Comparison of ENCODE assay signal across 1 cellular context in the genomic region with DNA sequence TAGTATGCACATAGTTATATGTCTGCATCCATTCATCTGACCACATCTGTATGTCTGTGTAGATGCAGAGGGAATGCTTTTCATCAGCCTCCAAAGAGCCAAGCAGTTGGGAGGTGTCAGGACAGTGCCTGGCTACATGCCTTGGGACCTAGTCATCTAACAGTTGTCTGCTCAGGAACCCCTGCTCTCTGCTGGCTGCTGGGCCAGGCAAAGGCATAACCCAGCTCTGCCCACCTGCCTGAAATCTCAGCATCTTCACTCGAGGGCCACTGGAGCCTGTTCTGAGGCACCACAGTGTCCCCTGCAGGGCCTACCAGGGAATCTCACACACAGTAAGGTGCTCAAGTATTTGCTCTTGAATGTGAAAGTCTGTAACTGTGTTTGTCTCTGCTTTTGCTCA.
TF ChIP-seq lines count a peak whose summit lies in the region.

No MANE protein-coding gene starts in this region.

TF ChIP-seq in HepG2, 621 proteins besides CTCF, POLR2A, EP300 and RAD21 (continues in another document):
- TF ChIP-seq MTA1 (CRISPR knock-in tag; IDR thresholded peaks at IDR 0.05; ENCODE audit: borderline replicate concordance) = no peak
- no peak for TF ChIP-seq SALL2 (CRISPR knock-in tag; IDR thresholded peaks at IDR 0.05)
- TF ChIP-seq ZNF761 (CRISPR knock-in tag; conservative IDR thresholded peaks at IDR 0.05) = no peak
- TF ChIP-seq BCL6 (CRISPR knock-in tag; IDR thresholded peaks at IDR 0.05) = no peak
- no peak for TF ChIP-seq MLLT10 (CRISPR knock-in tag; IDR thresholded peaks at IDR 0.05)
- no peak for TF ChIP-seq ZBTB1 (CRISPR knock-in tag; IDR thresholded peaks at IDR 0.05; ENCODE audit: borderline replicate concordance)
- no peak for TF ChIP-seq CAMTA2 (CRISPR knock-in tag; IDR thresholded peaks at IDR 0.05; ENCODE audit: borderline replicate concordance)
- TF ChIP-seq RARG (CRISPR knock-in tag; IDR thresholded peaks at IDR 0.05; ENCODE audit: low read depth) = no peak
- TF ChIP-seq, protein P1, sequence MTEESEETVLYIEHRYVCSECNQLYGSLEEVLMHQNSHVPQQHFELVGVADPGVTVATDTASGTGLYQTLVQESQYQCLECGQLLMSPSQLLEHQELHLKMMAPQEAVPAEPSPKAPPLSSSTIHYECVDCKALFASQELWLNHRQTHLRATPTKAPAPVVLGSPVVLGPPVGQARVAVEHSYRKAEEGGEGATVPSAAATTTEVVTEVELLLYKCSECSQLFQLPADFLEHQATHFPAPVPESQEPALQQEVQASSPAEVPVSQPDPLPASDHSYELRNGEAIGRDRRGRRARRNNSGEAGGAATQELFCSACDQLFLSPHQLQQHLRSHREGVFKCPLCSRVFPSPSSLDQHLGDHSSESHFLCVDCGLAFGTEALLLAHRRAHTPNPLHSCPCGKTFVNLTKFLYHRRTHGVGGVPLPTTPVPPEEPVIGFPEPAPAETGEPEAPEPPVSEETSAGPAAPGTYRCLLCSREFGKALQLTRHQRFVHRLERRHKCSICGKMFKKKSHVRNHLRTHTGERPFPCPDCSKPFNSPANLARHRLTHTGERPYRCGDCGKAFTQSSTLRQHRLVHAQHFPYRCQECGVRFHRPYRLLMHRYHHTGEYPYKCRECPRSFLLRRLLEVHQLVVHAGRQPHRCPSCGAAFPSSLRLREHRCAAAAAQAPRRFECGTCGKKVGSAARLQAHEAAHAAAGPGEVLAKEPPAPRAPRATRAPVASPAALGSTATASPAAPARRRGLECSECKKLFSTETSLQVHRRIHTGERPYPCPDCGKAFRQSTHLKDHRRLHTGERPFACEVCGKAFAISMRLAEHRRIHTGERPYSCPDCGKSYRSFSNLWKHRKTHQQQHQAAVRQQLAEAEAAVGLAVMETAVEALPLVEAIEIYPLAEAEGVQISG (CRISPR knock-in tag; IDR thresholded peaks at IDR 0.05) = no peak
- TF ChIP-seq MED1 (CRISPR knock-in tag; IDR thresholded peaks at IDR 0.05) = no peak
- TF ChIP-seq, protein P2, sequence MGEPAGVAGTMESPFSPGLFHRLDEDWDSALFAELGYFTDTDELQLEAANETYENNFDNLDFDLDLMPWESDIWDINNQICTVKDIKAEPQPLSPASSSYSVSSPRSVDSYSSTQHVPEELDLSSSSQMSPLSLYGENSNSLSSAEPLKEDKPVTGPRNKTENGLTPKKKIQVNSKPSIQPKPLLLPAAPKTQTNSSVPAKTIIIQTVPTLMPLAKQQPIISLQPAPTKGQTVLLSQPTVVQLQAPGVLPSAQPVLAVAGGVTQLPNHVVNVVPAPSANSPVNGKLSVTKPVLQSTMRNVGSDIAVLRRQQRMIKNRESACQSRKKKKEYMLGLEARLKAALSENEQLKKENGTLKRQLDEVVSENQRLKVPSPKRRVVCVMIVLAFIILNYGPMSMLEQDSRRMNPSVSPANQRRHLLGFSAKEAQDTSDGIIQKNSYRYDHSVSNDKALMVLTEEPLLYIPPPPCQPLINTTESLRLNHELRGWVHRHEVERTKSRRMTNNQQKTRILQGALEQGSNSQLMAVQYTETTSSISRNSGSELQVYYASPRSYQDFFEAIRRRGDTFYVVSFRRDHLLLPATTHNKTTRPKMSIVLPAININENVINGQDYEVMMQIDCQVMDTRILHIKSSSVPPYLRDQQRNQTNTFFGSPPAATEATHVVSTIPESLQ (CRISPR knock-in tag; conservative IDR thresholded peaks at IDR 0.05) = no peak
- TF ChIP-seq, protein P3, sequence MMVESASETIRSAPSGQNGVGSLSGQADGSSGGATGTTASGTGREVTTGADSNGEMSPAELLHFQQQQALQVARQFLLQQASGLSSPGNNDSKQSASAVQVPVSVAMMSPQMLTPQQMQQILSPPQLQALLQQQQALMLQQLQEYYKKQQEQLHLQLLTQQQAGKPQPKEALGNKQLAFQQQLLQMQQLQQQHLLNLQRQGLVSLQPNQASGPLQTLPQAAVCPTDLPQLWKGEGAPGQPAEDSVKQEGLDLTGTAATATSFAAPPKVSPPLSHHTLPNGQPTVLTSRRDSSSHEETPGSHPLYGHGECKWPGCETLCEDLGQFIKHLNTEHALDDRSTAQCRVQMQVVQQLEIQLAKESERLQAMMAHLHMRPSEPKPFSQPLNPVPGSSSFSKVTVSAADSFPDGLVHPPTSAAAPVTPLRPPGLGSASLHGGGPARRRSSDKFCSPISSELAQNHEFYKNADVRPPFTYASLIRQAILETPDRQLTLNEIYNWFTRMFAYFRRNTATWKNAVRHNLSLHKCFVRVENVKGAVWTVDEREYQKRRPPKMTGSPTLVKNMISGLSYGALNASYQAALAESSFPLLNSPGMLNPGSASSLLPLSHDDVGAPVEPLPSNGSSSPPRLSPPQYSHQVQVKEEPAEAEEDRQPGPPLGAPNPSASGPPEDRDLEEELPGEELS (CRISPR knock-in tag; IDR thresholded peaks at IDR 0.05) = no peak
- no peak for TF ChIP-seq ZNF296 (CRISPR knock-in tag; conservative IDR thresholded peaks at IDR 0.05)
- no peak for TF ChIP-seq FLYWCH1 (CRISPR knock-in tag; IDR thresholded peaks at IDR 0.05)
- TF ChIP-seq ZIK1 (CRISPR knock-in tag; IDR thresholded peaks at IDR 0.05; ENCODE audit: borderline replicate concordance, low read depth) = no peak
- TF ChIP-seq STAG1 (CRISPR knock-in tag; IDR thresholded peaks at IDR 0.05) = peak; percentile 81
- TF ChIP-seq ZNF552 (CRISPR knock-in tag; IDR thresholded peaks at IDR 0.05; ENCODE audit: borderline replicate concordance) = no peak
- peak; percentile 66 for TF ChIP-seq PHF21A (CRISPR knock-in tag; IDR thresholded peaks at IDR 0.05)
- TF ChIP-seq SMARCC2 (IDR thresholded peaks at IDR 0.05) = no peak
- peak; percentile 35 for TF ChIP-seq SKI (IDR thresholded peaks at IDR 0.05; ENCODE audit: partially characterized antibody)
- peak; percentile 38; the same call in 1 of the 2 replicates for TF ChIP-seq SMC3 (IDR thresholded peaks at IDR 0.05; ENCODE audit: low read length)
- no peak for TF ChIP-seq POLR2AphosphoS5 (IDR thresholded peaks at IDR 0.05; ENCODE audit: low read depth, low read length)
- no peak for TF ChIP-seq FOXJ3 (CRISPR knock-in tag; IDR thresholded peaks at IDR 0.05; ENCODE audit: borderline replicate concordance)
- TF ChIP-seq PHF8 (CRISPR knock-in tag; IDR thresholded peaks at IDR 0.05) = no peak
- TF ChIP-seq, protein P4, sequence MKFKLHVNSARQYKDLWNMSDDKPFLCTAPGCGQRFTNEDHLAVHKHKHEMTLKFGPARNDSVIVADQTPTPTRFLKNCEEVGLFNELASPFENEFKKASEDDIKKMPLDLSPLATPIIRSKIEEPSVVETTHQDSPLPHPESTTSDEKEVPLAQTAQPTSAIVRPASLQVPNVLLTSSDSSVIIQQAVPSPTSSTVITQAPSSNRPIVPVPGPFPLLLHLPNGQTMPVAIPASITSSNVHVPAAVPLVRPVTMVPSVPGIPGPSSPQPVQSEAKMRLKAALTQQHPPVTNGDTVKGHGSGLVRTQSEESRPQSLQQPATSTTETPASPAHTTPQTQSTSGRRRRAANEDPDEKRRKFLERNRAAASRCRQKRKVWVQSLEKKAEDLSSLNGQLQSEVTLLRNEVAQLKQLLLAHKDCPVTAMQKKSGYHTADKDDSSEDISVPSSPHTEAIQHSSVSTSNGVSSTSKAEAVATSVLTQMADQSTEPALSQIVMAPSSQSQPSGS (CRISPR knock-in tag; IDR thresholded peaks at IDR 0.05) = no peak
- TF ChIP-seq, protein P5, sequence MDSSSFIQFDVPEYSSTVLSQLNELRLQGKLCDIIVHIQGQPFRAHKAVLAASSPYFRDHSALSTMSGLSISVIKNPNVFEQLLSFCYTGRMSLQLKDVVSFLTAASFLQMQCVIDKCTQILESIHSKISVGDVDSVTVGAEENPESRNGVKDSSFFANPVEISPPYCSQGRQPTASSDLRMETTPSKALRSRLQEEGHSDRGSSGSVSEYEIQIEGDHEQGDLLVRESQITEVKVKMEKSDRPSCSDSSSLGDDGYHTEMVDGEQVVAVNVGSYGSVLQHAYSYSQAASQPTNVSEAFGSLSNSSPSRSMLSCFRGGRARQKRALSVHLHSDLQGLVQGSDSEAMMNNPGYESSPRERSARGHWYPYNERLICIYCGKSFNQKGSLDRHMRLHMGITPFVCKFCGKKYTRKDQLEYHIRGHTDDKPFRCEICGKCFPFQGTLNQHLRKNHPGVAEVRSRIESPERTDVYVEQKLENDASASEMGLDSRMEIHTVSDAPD (CRISPR knock-in tag; IDR thresholded peaks at IDR 0.05) = no peak
- no peak for TF ChIP-seq ZFP82 (CRISPR knock-in tag; IDR thresholded peaks at IDR 0.05; ENCODE audit: borderline replicate concordance)
- peak; percentile 100 for TF ChIP-seq GFI1 (CRISPR knock-in tag; IDR thresholded peaks at IDR 0.05; ENCODE audit: borderline replicate concordance)
- TF ChIP-seq AKAP8 (CRISPR knock-in tag; IDR thresholded peaks at IDR 0.05) = no peak
- TF ChIP-seq, protein P6, sequence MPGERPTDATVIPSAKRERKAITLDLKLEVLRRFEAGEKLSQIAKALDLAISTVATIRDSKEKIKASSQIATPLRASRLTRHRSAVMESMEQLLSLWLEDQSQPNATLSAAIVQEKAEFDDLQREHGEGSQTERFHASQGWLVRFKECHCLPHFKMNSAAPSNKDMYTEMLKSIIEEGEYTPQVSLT (CRISPR knock-in tag; IDR thresholded peaks at IDR 0.05; ENCODE audit: borderline replicate concordance, low read depth) = no peak
- no peak for TF ChIP-seq ARNT2 (CRISPR knock-in tag; IDR thresholded peaks at IDR 0.05; ENCODE audit: low read depth)
- TF ChIP-seq, protein P7, sequence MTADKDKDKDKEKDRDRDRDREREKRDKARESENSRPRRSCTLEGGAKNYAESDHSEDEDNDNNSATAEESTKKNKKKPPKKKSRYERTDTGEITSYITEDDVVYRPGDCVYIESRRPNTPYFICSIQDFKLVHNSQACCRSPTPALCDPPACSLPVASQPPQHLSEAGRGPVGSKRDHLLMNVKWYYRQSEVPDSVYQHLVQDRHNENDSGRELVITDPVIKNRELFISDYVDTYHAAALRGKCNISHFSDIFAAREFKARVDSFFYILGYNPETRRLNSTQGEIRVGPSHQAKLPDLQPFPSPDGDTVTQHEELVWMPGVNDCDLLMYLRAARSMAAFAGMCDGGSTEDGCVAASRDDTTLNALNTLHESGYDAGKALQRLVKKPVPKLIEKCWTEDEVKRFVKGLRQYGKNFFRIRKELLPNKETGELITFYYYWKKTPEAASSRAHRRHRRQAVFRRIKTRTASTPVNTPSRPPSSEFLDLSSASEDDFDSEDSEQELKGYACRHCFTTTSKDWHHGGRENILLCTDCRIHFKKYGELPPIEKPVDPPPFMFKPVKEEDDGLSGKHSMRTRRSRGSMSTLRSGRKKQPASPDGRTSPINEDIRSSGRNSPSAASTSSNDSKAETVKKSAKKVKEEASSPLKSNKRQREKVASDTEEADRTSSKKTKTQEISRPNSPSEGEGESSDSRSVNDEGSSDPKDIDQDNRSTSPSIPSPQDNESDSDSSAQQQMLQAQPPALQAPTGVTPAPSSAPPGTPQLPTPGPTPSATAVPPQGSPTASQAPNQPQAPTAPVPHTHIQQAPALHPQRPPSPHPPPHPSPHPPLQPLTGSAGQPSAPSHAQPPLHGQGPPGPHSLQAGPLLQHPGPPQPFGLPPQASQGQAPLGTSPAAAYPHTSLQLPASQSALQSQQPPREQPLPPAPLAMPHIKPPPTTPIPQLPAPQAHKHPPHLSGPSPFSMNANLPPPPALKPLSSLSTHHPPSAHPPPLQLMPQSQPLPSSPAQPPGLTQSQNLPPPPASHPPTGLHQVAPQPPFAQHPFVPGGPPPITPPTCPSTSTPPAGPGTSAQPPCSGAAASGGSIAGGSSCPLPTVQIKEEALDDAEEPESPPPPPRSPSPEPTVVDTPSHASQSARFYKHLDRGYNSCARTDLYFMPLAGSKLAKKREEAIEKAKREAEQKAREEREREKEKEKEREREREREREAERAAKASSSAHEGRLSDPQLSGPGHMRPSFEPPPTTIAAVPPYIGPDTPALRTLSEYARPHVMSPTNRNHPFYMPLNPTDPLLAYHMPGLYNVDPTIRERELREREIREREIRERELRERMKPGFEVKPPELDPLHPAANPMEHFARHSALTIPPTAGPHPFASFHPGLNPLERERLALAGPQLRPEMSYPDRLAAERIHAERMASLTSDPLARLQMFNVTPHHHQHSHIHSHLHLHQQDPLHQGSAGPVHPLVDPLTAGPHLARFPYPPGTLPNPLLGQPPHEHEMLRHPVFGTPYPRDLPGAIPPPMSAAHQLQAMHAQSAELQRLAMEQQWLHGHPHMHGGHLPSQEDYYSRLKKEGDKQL (CRISPR knock-in tag; IDR thresholded peaks at IDR 0.05; ENCODE audit: low read depth) = no peak
- TF ChIP-seq HNRNPL (IDR thresholded peaks at IDR 0.05; ENCODE audit: low read depth, low read length) = no peak
- TF ChIP-seq EEA1 (CRISPR knock-in tag; IDR thresholded peaks at IDR 0.05; ENCODE audit: borderline replicate concordance) = no peak
- TF ChIP-seq, protein P8, sequence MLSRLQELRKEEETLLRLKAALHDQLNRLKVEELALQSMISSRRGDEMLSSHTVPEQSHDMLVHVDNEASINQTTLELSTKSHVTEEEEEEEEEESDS (CRISPR knock-in tag; IDR thresholded peaks at IDR 0.05; ENCODE audit: borderline replicate concordance) = no peak
- TF ChIP-seq TEAD3 (CRISPR knock-in tag; optimal IDR thresholded peaks at IDR 0.05; ENCODE audit: borderline replicate concordance) = peak; percentile 18
- TF ChIP-seq SRF (IDR thresholded peaks at IDR 0.05; ENCODE audit: low read depth, low read length) = no peak
- TF ChIP-seq, protein P9, sequence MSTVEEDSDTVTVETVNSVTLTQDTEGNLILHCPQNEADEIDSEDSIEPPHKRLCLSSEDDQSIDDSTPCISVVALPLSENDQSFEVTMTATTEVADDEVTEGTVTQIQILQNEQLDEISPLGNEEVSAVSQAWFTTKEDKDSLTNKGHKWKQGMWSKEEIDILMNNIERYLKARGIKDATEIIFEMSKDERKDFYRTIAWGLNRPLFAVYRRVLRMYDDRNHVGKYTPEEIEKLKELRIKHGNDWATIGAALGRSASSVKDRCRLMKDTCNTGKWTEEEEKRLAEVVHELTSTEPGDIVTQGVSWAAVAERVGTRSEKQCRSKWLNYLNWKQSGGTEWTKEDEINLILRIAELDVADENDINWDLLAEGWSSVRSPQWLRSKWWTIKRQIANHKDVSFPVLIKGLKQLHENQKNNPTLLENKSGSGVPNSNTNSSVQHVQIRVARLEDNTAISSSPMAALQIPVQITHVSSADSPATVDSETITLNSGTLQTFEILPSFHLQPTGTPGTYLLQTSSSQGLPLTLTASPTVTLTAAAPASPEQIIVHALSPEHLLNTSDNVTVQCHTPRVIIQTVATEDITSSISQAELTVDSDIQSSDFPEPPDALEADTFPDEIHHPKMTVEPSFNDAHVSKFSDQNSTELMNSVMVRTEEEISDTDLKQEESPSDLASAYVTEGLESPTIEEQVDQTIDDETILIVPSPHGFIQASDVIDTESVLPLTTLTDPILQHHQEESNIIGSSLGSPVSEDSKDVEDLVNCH (CRISPR knock-in tag; IDR thresholded peaks at IDR 0.05) = no peak
